ENCODE assay signal across 8 cellular contexts in the genomic region with DNA sequence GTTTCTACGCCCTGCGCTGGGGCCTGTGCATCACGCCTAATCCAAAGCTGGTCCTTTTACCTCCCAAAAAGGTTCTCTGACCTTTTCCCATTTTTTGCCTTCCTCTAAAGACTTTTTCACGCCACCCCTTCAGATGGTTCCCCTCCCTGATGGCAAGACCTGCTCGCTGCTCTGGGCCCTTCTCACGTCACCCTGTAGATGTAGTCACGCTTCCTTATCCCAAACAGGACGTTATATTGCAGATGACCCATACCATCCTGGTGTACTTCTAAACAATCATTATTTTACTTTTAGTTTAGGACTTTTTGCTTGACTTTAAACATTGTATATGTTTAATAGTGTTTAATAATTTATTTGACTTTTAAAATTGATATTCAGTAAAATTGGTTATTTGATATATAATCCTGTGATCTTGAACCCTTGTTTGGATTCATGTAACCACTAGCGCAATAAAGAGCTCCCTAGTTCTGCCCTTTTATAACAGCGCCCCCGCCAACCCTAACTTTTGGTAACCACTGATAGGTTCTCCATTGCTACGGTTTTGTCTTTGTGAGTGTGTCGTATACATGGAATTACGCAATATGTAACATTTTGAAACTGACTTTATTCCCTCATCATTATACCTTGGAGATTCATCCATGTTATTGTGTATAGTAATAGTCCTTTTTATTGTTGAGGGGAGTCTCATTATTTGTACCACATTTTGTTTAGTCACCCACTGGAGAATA. TPM values are rescaled to one million over a fixed set of nuclear protein-coding genes. Genes with fewer than 3 reads are reported as not detected.
A peak's percentile ranks its signal among the peaks of the same experiment; 100 is the strongest.
DNase-seq lines count a peak whose midpoint lies in the region; ATAC-seq and TF ChIP-seq lines count a peak whose summit lies in the region.

No MANE protein-coding gene starts in this region.

- H3K9me3 ChIP-seq in Panc1 (ENCODE audit: control insufficient read depth, insufficient read depth, low read depth, low read length) (no peaks in the 10 kb centered on the region), osteoblast (ENCODE audit: low read depth, low read length) (no peaks in the 10 kb centered on the region)

- H3K4me2 ChIP-seq in osteoblast (ENCODE audit: insufficient read depth, low read length) = peak overlapping the region; percentile 85

- intact Hi-C loops in Panc1 (cut with micrococcal nuclease; ENCODE audit: unreplicated experiment) = no loop called here

- CTCF ChIA-PET in Panc1 (lab: Charles Lee) = no interaction called here

- peak overlapping the region; percentile 95 for H2AFZ ChIP-seq in osteoblast (ENCODE audit: low read length)

- peak; percentile 44 for DNase-seq in NCI-H2171 (lab: John Stamatoyannopoulos, UW)
- no peak for DNase-seq in NCI-H2171 treated with DMSO at 0.1 percent for 48 hours (lab: John Stamatoyannopoulos, UW)
- no peak for DNase-seq in Panc1 (ENCODE audit: low read depth, low spot score)
- no peak for DNase-seq in epithelial cell of proximal tubule (ENCODE audit: low read depth)
- no peak for DNase-seq in osteoblast (ENCODE audit: insufficient read length, low spot score, missing footprints)
- DNase-seq in NCI-H128 (lab: John Stamatoyannopoulos, UW; ENCODE audit: unreplicated experiment) = no peak
- no peak for DNase-seq in globus pallidus (ENCODE audit: low spot score)

- H3K4me1 ChIP-seq in Panc1 (ENCODE audit: control insufficient read depth, insufficient read depth, low read length) (no peaks in the 10 kb centered on the region), osteoblast (ENCODE audit: insufficient read depth, low read length) (no peaks in the 10 kb centered on the region)

- H4K20me1 ChIP-seq in osteoblast (ENCODE audit: insufficient read depth, low read length) = no peaks in the 10 kb centered on the region

- H3K27ac ChIP-seq in Panc1 (ENCODE audit: low read length) (no peak overlapping the region), osteoblast (ENCODE audit: low read depth, low read length) (no peak overlapping the region)

- TF ChIP-seq CTCF in Panc1 (IDR thresholded peaks at IDR 0.05) (no peak), epithelial cell of proximal tubule (conservative IDR thresholded peaks at IDR 0.05; ENCODE audit: low read depth, low read length) (no peak), osteoblast (IDR thresholded peaks at IDR 0.05; ENCODE audit: extremely low read depth, low read depth, low read length) (no peak)

- POLR2A ChIA-PET in Panc1 (lab: Charles Lee) = no interaction called here

- H3K36me3 ChIP-seq in Panc1 (ENCODE audit: control insufficient read depth, insufficient read depth, low read length) = no peaks in the 10 kb centered on the region
- no peaks in the 10 kb centered on the region for H3K36me3 ChIP-seq in osteoblast (ENCODE audit: insufficient read depth, low read length)

- no peaks in the 10 kb centered on the region for H3K27me3 ChIP-seq in Panc1 (ENCODE audit: control insufficient read depth, insufficient read depth, low read length)
- peaks cover 7% of the 10 kb centered on the region for H3K27me3 ChIP-seq in osteoblast (ENCODE audit: insufficient read depth, low read length)

- in situ Hi-C loops in Panc1 (cut with HindIII; ENCODE audit: low pct_unique_long_range_greater_than_20kb, low sequenced_read_pairs) = no loop called here

- H3K4me3 ChIP-seq in Panc1 (ENCODE audit: low read depth in 2 of 2, low read length in 2 of 2) (peak overlapping the region; percentile 45 to 58), epithelial cell of proximal tubule (ENCODE audit: low read depth, low read length) (peak overlapping the region; percentile 61), osteoblast (ENCODE audit: insufficient read depth, low read length) (peak overlapping the region; percentile 74)

- ATAC-seq in Panc1 = peak; percentile 37
- no peak for ATAC-seq in GM21723 (IDR thresholded peaks at IDR 0.05; ENCODE audit: unreplicated experiment)

- H3K79me2 ChIP-seq in osteoblast (ENCODE audit: insufficient read depth, low read length) = no peaks in the 10 kb centered on the region

- no TSS peak for BruUV-seq in Panc1 (replicated peaks; lab: Mats Ljungman, UMichigan)

RNA-seq across cellular contexts. Expression of a gene that starts 0.8 kb away (rescaled TPM):
- total RNA-seq in Panc1 (2021; ENCODE audit: unreplicated experiment) (1.4 TPM), epithelial cell of proximal tubule (0.06 and 1.3 TPM in 2 replicates), osteoblast (under 0.01 and 0.59 TPM in 2 replicates)
- polyA plus RNA-seq in Panc1 (2012; ENCODE audit: insufficient read length) = 0.25 TPM
